2 cellular contexts compared by ENCODE assay signal in genomic region chr6:151356983-151357382, GRCh38.
TF ChIP-seq lines count a peak whose summit lies in the region.
"Not testable (repeated sequence)": the region's sequence is repeated elsewhere in the genome, so short reads cannot be mapped to it uniquely, and the experiment has no call there.

No MANE protein-coding gene starts in this region.

TF ChIP-seq in A549, 52 proteins besides CTCF, POLR2A, EP300 and RAD21:
- TF ChIP-seq FOSL2 (IDR thresholded peaks at IDR 0.05) = not testable (repeated sequence)
- TF ChIP-seq FOSL2 (CRISPR knock-in tag; IDR thresholded peaks at IDR 0.05) (peak; percentile 60), MAFK (IDR thresholded peaks at IDR 0.05; ENCODE audit: partially characterized antibody) (peak; percentile 77), NFE2L2 (conservative IDR thresholded peaks at IDR 0.05; ENCODE audit: low read length) (peak; percentile 47)

TF ChIP-seq in HepG2, 621 proteins besides CTCF, POLR2A, EP300 and RAD21:
- TF ChIP-seq NFE2L2 (IDR thresholded peaks at IDR 0.05; ENCODE audit: low read length) = peak; percentile 70; the same call in 1 of the 2 replicates
- 0 out of 2 replicates have a peak, but pooled peaks have one; percentile 6 for TF ChIP-seq MAFF (IDR thresholded peaks at IDR 0.05; ENCODE audit: low read depth, low read length)
- TF ChIP-seq MAFK (conservative IDR thresholded peaks at IDR 0.05 in 1 of 2, IDR thresholded peaks at IDR 0.05 in 1 of 2; ENCODE audit: low read length in 2 of 2) = peak; percentile 27 to 50; a peak in 3 of 4 replicates
